11 cellular contexts compared by ENCODE assay signal in the genomic region with DNA sequence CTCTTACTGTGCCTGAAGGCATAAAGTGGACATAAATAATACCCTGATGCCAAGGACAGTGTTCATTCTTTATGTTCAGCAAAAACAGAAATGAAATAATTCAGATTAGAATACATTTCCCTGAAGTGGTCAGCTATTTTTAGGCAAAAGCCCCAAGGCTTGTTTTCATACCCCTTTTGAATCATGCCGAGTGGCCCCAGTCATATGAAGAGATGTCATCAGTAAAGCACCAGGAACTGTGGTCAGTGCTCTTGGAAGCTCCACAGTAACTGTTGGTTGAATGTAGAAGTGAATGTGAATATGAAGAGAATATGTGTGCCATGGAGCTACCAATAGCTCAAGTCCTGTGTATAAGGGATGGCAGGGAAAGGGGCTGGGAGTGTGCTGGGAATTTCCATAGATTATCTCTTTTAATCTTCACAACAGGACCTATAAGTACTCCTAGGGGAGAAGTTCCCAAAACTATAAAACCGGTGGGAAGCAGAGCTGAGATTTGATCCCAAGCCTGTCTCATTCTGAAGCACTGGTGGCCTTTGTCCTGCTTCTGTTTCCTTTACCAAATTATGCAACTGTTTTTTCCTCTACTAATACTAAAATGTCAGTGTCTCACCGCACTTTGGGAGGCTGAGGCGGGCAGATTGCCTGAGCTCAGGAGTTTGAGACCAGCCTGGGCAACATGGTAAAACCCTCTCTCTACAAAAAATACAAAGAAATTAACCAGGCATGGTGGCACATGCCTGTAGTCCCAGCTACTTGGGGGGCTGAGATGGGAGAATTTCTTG. TPM values are rescaled to one million over a fixed set of nuclear protein-coding genes. Genes with fewer than 3 reads are reported as not detected.
DNase-seq lines count a peak whose midpoint lies in the region; ATAC-seq and FAIRE-seq lines count a peak whose summit lies in the region.
"Had no signal": no experiment of that assay in that cellular context is flagged by ENCODE, and none has a peak within 500 bp of the region (broad histone marks: within the 10 kb centered on the region; RNA-seq: fewer than 3 reads in every experiment).

No MANE protein-coding gene starts in this region.

- no peak for FAIRE-seq in RCC 7860 (lab: Jason Lieb, UNC)
- FAIRE-seq: TTC549 had no signal

- no peaks in the 10 kb centered on the region for H3K27me3 Mint-ChIP-seq in T-helper 17 cell

- no peaks in the 10 kb centered on the region for H3K9me3 ChIP-seq in T-helper 17 cell (ENCODE audit: control insufficient read depth, low read length, poor library complexity, severe bottlenecking)
- H3K9me3 ChIP-seq: neutrophil had no signal

- peaks cover 4% of the 10 kb centered on the region for H3K36me3 Mint-ChIP-seq in T-helper 17 cell (ENCODE audit: low read depth)
- H3K36me3 Mint-ChIP-seq: IgD-negative memory B cell had no signal

- ATAC-seq in GM18511 (IDR thresholded peaks at IDR 0.05; ENCODE audit: unreplicated experiment) (peak; percentile 47), GM21825 (IDR thresholded peaks at IDR 0.05; ENCODE audit: unreplicated experiment) (peak; percentile 36), T-helper 17 cell (no peak)

- no peak for DNase-seq in T-helper 17 cell
- peak; percentile 63 for DNase-seq in myocyte (ENCODE audit: low read depth)
- DNase-seq in NOMO-1 treated with dmso at 0.1 percent for 144 hours (lab: John Stamatoyannopoulos, UW; ENCODE audit: unreplicated experiment), result no peak
- no peak for DNase-seq in putamen (ENCODE audit: low spot score)
- no peak for DNase-seq in RCC 7860 (ENCODE audit: low spot score)
- DNase-seq in NCI-H2081 (lab: John Stamatoyannopoulos, UW), result no peak

- peak overlapping the region; percentile 25 for H3K4me3 Mint-ChIP-seq in T-helper 17 cell
- H3K4me3 Mint-ChIP-seq: IgD-negative memory B cell had no signal

- H3K27ac Mint-ChIP-seq in T-helper 17 cell, result peak overlapping the region; percentile 29

- H3K4me1 Mint-ChIP-seq in T-helper 17 cell, result peaks cover 52% of the 10 kb centered on the region

RNA-seq across cellular contexts. Expression of a gene that starts 52.6 kb away (rescaled TPM):
- total RNA-seq in T-helper 17 cell, result 10 to 100 TPM in 1 of 2 donors, 1 to 10 TPM in 1; 7.7 to 11.5 TPM
- total RNA-seq in myocyte, result 21.3 and 42.9 TPM in 2 replicates
- polyA plus RNA-seq in myocyte (2012), result 21.5 TPM
